Comparison of ENCODE assay signal across 8 cellular contexts in the genomic region with DNA sequence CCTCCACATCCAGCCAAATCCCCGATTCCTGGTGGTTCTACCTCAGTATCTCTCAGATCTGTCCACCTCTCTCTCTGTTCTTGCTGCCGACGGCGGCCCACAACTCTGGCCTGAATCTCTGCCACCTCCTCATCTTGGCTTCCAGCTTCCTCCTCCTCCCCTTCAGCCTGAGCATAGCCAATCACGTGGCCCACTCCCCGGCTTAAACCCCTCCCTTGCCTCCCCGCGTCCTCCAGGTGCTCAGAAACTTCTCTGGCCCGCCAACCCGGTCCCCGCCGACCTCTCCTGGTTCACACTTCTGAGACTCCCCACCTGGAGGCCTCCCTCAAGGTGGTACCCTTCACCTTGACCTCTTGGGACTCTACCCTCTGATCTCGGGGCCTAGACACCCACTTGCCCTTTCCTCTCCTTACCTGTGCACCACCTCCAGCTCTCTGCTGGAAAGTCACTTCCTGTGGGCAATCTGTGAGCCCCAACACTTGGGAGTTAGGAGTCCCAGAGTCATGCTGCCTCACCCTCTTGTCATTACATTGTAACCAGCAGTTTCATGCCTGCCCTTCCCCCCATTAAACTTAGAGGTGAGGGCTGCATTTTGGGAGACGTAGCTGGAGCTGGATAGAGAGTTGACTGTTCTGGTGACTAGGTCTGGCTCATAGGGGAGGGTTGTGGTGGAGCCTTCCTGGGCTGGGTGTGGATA. TPM values are rescaled to one million over a fixed set of nuclear protein-coding genes. Genes with fewer than 3 reads are reported as not detected.
DNase-seq lines count a peak whose midpoint lies in the region; ATAC-seq, FAIRE-seq and TF ChIP-seq lines count a peak whose summit lies in the region.

No MANE protein-coding gene starts in this region.

- H3K4me1 ChIP-seq in uterus = peaks cover 0 to 3% of the 10 kb centered on the region in 2 donors

- no peaks in the 10 kb centered on the region for H3K36me3 ChIP-seq in uterus

- peak overlapping the region; percentile 66 to 82 for H3K27ac ChIP-seq in uterus

- peak; percentile 51 to 59 for TF ChIP-seq POLR2A in uterus (IDR thresholded peaks at IDR 0.05)

- TF ChIP-seq CTCF in uterus (IDR thresholded peaks at IDR 0.05) = no peak

- peak; percentile 54 for ATAC-seq in GM18511 (IDR thresholded peaks at IDR 0.05; ENCODE audit: unreplicated experiment)

- H3K9me3 ChIP-seq in uterus = no peaks in the 10 kb centered on the region

- DNase-seq in 8988T (peak; percentile 76), HTR-8/SVneo (ENCODE audit: insufficient read length, low spot score) (peak; percentile 74), SK-N-DZ (ENCODE audit: low spot score) (peak; percentile 69), cardiac septum (ENCODE audit: low spot score) (peak; percentile 92), posterior vena cava (ENCODE audit: low spot score) (peak; percentile 91), uterus (peak; percentile 66 to 74)
- DNase-seq in activated naive CD4-positive, alpha-beta T cell treated with anti-CD3 and anti-CD28 coated beads, Interleukin-2, amount 50 U/mL, for 16 hours = peak; percentile 75

- no peaks in the 10 kb centered on the region for H3K27me3 ChIP-seq in uterus

- intact Hi-C loops in cardiac septum (cut with DNase I) (no loop called here), posterior vena cava (cut with DNase I) (no loop called here), uterus (cut with DNase I; ENCODE audit: low total_unique reads) (no loop called here)

- peak overlapping the region; percentile 35 to 57 for H3K4me3 ChIP-seq in uterus

- no peak for FAIRE-seq in HTR-8/SVneo (lab: Jason Lieb, UNC)

RNA-seq across cellular contexts. Expression of a gene that starts 4.5 kb away (rescaled TPM):
- 703 and 794 TPM in 2 replicates for polyA plus RNA-seq in SK-N-DZ (2014; cell fraction: cytosol; rRNA removed)
- 501 and 513 TPM in 2 replicates for polyA plus RNA-seq in SK-N-DZ (2014; cell fraction: nucleus; rRNA removed)
- 212 TPM for total RNA-seq in cardiac septum
- 100 to 1,000 TPM; 189 to 240 TPM for total RNA-seq in posterior vena cava
- total RNA-seq in uterus = 100 to 1,000 TPM in 3 of 4 donors, 10 to 100 TPM in 1; 79.9 to 481 (median 197) TPM

RNA-seq across cellular contexts. Expression of a gene that starts 17.8 kb away (rescaled TPM):
- 11.3 and 16.0 TPM in 2 replicates for polyA plus RNA-seq in SK-N-DZ (2014; cell fraction: cytosol; rRNA removed)
- polyA plus RNA-seq in SK-N-DZ (2014; cell fraction: nucleus; rRNA removed) = 34.4 and 38.4 TPM in 2 replicates
- total RNA-seq in cardiac septum (6.2 TPM), posterior vena cava (10 to 100 TPM in 1 of 2 donors, 1 to 10 TPM in 1; 8.8 to 11.4 TPM), uterus (10 to 100 TPM in 1 of 4 donors, 1 to 10 TPM in 3; 2.4 to 19.5 (median 4.5) TPM)

RNA-seq across cellular contexts. Expression of a gene that starts 27.8 kb away (rescaled TPM):
- 303 and 320 TPM in 2 replicates for polyA plus RNA-seq in SK-N-DZ (2014; cell fraction: cytosol; rRNA removed)
- 840 and 963 TPM in 2 replicates for polyA plus RNA-seq in SK-N-DZ (2014; cell fraction: nucleus; rRNA removed)
- total RNA-seq in cardiac septum (29.6 TPM), posterior vena cava (10 to 100 TPM; 18.1 to 19.4 TPM), uterus (10 to 100 TPM; 21.4 to 44.8 (median 41.1) TPM)

RNA-seq across cellular contexts. Expression of a gene that starts 39.5 kb away (rescaled TPM):
- polyA plus RNA-seq in SK-N-DZ (2014; cell fraction: cytosol; rRNA removed) = 66.6 and 72.9 TPM in 2 replicates
- polyA plus RNA-seq in SK-N-DZ (2014; cell fraction: nucleus; rRNA removed) = 33.1 and 39.4 TPM in 2 replicates
- 7.4 TPM for total RNA-seq in cardiac septum
- total RNA-seq in posterior vena cava = 1 to 10 TPM; 8.3 to 8.6 TPM
- total RNA-seq in uterus = 10 to 100 TPM in 1 of 4 donors, 1 to 10 TPM in 2, under 1 TPM in 1; 0.59 to 11.7 (median 6.5) TPM

Comparison
In these comparisons a context has a peak if more than half of its experiments do, and no peak if none do; other contexts are left out.
1. Peak in every context shown above with its lines: DNase-seq, ATAC-seq, H3K4me3 ChIP-seq and H3K27ac ChIP-seq.